ENCODE assay signal across 9 cellular contexts in genomic region chr17:41837761-41838538, GRCh38. TPM values are rescaled to one million over a fixed set of nuclear protein-coding genes. Genes with fewer than 3 reads are reported as not detected.
DNase-seq lines count a peak whose midpoint lies in the region; ATAC-seq and TF ChIP-seq lines count a peak whose summit lies in the region.
"Had no signal": no experiment of that assay in that cellular context is flagged by ENCODE, and none has a peak within 500 bp of the region (broad histone marks: within the 10 kb centered on the region; RNA-seq: fewer than 3 reads in every experiment).

Gene KLHL10, plus strand, starts transcription at chr17:41837825. Its CDS starts 108 bp downstream, at chr17:41837933.

- H3K4me3 Mint-ChIP-seq in CD14-positive monocyte: peak within 1 kb of the TSS; percentile 79 to 80

- no peaks in the 10 kb centered on the region for H3F3A ChIP-seq in Loucy (ENCODE audit: low read depth)

- no peaks in the 10 kb centered on the region for H4K20me1 ChIP-seq in Loucy (ENCODE audit: insufficient read depth, low read length, poor library complexity, severe bottlenecking)

- peak within 1 kb of the TSS in 8 of 59 donors; percentile 84 to 97 (median 92) for H3K27ac ChIP-seq in dorsolateral prefrontal cortex
- H3K27ac ChIP-seq in foreskin keratinocyte: no peak within 1 kb of the TSS
- no peak within 1 kb of the TSS for H3K27ac ChIP-seq in substantia nigra (ENCODE audit: low read depth, low read length, poor library complexity, severe bottlenecking)

- H3K9me3 ChIP-seq in Loucy (ENCODE audit: insufficient read depth, low read depth, low read length) (no peaks in the 10 kb centered on the region), neuron (ENCODE audit: low read length) (no peaks in the 10 kb centered on the region)

- no peaks in the 10 kb centered on the region for H3K36me3 ChIP-seq in Loucy (ENCODE audit: insufficient read depth, low read length)
- peaks cover 6% of the 10 kb centered on the region for H3K36me3 ChIP-seq in neuron (ENCODE audit: insufficient read depth, low read length)

- TF ChIP-seq CTCF in CD14-positive monocyte (IDR thresholded peaks at IDR 0.05) (no peak), Loucy (conservative IDR thresholded peaks at IDR 0.05; ENCODE audit: low read length) (no peak), dorsolateral prefrontal cortex (IDR thresholded peaks at IDR 0.05 in 54 of 56, conservative IDR thresholded peaks at IDR 0.05 in 2 of 56; ENCODE audit: low read depth in 1 of 56, partially characterized antibody in 56 of 56) (no peak), foreskin keratinocyte (conservative IDR thresholded peaks at IDR 0.05) (no peak)

- peak within 1 kb of the TSS; percentile 83 for H3K9ac ChIP-seq in Loucy (ENCODE audit: low read depth, low read length, poor library complexity, severe bottlenecking)

- DNase-seq in CD14-positive monocyte (ENCODE audit: low spot score) (no peak), dorsolateral prefrontal cortex (no peak), foreskin keratinocyte (no peak), HK-2 (ENCODE audit: unreplicated experiment) (no peak), substantia nigra (lab: John Stamatoyannopoulos, UW) (no peak)
- DNase-seq: NCI-H2227 treated with DMSO at 0.1 percent for 48 hours had no signal

- peaks cover 22 to 34% (median 25%) of the 10 kb centered on the region in 3 donors for H3K27me3 Mint-ChIP-seq in CD14-positive monocyte (ENCODE audit: low read depth in 3 of 3)

- peaks cover 10% of the 10 kb centered on the region; the same call in 1 of the 2 replicates for H3K79me2 ChIP-seq in Loucy (ENCODE audit: insufficient read depth, low read length)

- H3K4me1 ChIP-seq in Loucy (ENCODE audit: insufficient read depth, low read length, poor library complexity, severe bottlenecking): peaks cover 8% of the 10 kb centered on the region
- peaks cover 8% of the 10 kb centered on the region for H3K4me1 ChIP-seq in neuron (ENCODE audit: insufficient read depth, low read length)
- peaks cover 5% of the 10 kb centered on the region for H3K4me1 ChIP-seq in foreskin keratinocyte

- peaks cover 0 to 3% (median 0%) of the 10 kb centered on the region in 7 donors for H3K9me3 Mint-ChIP-seq in CD14-positive monocyte

- H2AFZ ChIP-seq in Loucy (ENCODE audit: low read length): peak within 1 kb of the TSS; percentile 99
- H2AFZ ChIP-seq in neuron (ENCODE audit: low read depth, low read length): peak within 1 kb of the TSS; percentile 39

- peak within 1 kb of the TSS; percentile 82 for H3K4me3 ChIP-seq in Loucy (ENCODE audit: low read length, poor library complexity, severe bottlenecking)
- peak within 1 kb of the TSS in 50 of 59 donors; percentile 61 to 99 (median 94) for H3K4me3 ChIP-seq in dorsolateral prefrontal cortex
- peak within 1 kb of the TSS; percentile 81 for H3K4me3 ChIP-seq in neuron (ENCODE audit: low read length)

- H3K36me3 Mint-ChIP-seq in CD14-positive monocyte: no peaks in the 10 kb centered on the region

- peaks cover 12% of the 10 kb centered on the region for H3K4me1 Mint-ChIP-seq in CD14-positive monocyte

- H3K27me3 ChIP-seq in Loucy (ENCODE audit: insufficient read depth, low read length, poor library complexity, severe bottlenecking) (no peaks in the 10 kb centered on the region), dorsolateral prefrontal cortex (no peaks in the 10 kb centered on the region), neuron (ENCODE audit: insufficient read depth, low read length) (no peaks in the 10 kb centered on the region), foreskin keratinocyte (peaks cover 2% of the 10 kb centered on the region)

- H3K4me2 ChIP-seq in Loucy (ENCODE audit: low read depth, low read length, poor library complexity, severe bottlenecking): peak within 1 kb of the TSS; percentile 84

- no peak within 1 kb of the TSS for H3K27ac Mint-ChIP-seq in CD14-positive monocyte

- ATAC-seq in foreskin keratinocyte (no peak), GM19328 (IDR thresholded peaks at IDR 0.05; ENCODE audit: unreplicated experiment) (no peak)

- H3K9me2 ChIP-seq in Loucy (replicated peaks; ENCODE audit: low read depth, low read length): no peaks in the 10 kb centered on the region

- intact Hi-C loops in CD14-positive monocyte (cut with micrococcal nuclease): no loop called here
- intact Hi-C loops in dorsolateral prefrontal cortex (cut with DNase I): no loop called here

RNA-seq across cellular contexts. Expression of gene KLHL10, which starts in this region (rescaled TPM):
- not detected for polyA plus RNA-seq in CD14-positive monocyte
- total RNA-seq in dorsolateral prefrontal cortex: 1 to 10 TPM in 6 of 120 experiments, under 1 TPM in 60, not detected in 54; 0.21 to 2.4 (median 0.45) TPM
- 0.04 TPM in 1 of 2 replicates, not detected in the other for total RNA-seq in foreskin keratinocyte
- polyA plus RNA-seq in foreskin keratinocyte: not detected in 2 replicates
